ENCODE assay signal across 11 cellular contexts in genomic region chr4:173500841-173501591, GRCh38. TPM values are rescaled to one million over a fixed set of nuclear protein-coding genes. Genes with fewer than 3 reads are reported as not detected.
A peak's percentile ranks its signal among the peaks of the same experiment; 100 is the strongest.
DNase-seq lines count a peak whose midpoint lies in the region; ATAC-seq and TF ChIP-seq lines count a peak whose summit lies in the region.
"Had no signal": no experiment of that assay in that cellular context is flagged by ENCODE, and none has a peak within 500 bp of the region (broad histone marks: within the 10 kb centered on the region; RNA-seq: fewer than 3 reads in every experiment).

No MANE protein-coding gene starts in this region.

- H3K36me3 Mint-ChIP-seq in MCF 10A (ENCODE audit: insufficient read depth, unreplicated experiment): no peaks in the 10 kb centered on the region

- intact Hi-C loops in breast epithelium (cut with DNase I; ENCODE audit: low total_unique reads) (no loop called here), MCF 10A (cut with micrococcal nuclease) (loop anchor here (10.0 kb wide), 1 partner anchor 814 kb away; no protein-coding TSS in a partner anchor)

- DNase-seq in breast epithelium (ENCODE audit: low spot score in 2 of 2) (no peak), MCF 10A (ENCODE audit: unreplicated experiment) (no peak), astrocyte of the spinal cord (ENCODE audit: low read depth, low spot score) (no peak), lung (ENCODE audit: low spot score) (no peak), activated gamma-delta T cell treated with Interleukin-2 at 50 U/mL for 16 hours (no peak), NK-92 (lab: John Stamatoyannopoulos, UW; ENCODE audit: unreplicated experiment) (no peak)
- DNase-seq: NCI-H1105 had no signal

- CTCF ChIA-PET in MCF 10A (lab: Yijun Ruan, JAX): no interaction called here

- H3K9me3 ChIP-seq in breast epithelium: no peaks in the 10 kb centered on the region
- H3K9me3 ChIP-seq in lung (ENCODE audit: control insufficient read depth in 2 of 2, insufficient read depth in 1 of 2, low read length in 1 of 2): peaks cover 0 to 22% of the 10 kb centered on the region in 2 donors
- H3K9me3 ChIP-seq in thymus (ENCODE audit: control insufficient read depth): peaks cover 11% of the 10 kb centered on the region
- H3K9me3 ChIP-seq: adrenal gland had no signal

- 10 to 17% methylated on average over 48 of the region's 48 CpGs for WGBS in lung, 2 donors
- 16% methylated on average over 48 of the region's 48 CpGs for WGBS in thymus

- H3K4me1 Mint-ChIP-seq in MCF 10A (ENCODE audit: insufficient read depth, unreplicated experiment): no peaks in the 10 kb centered on the region

- H3K27me3 ChIP-seq in breast epithelium: peaks cover 0 to 38% of the 10 kb centered on the region in 2 donors
- peaks cover 34% of the 10 kb centered on the region for H3K27me3 ChIP-seq in lung (ENCODE audit: control insufficient read depth, insufficient read depth)
- peaks cover 52% of the 10 kb centered on the region for H3K27me3 ChIP-seq in thymus (ENCODE audit: control insufficient read depth, insufficient read depth)
- H3K27me3 ChIP-seq: BLaER1 had no signal

- no peak overlapping the region for H3K27ac Mint-ChIP-seq in MCF 10A (ENCODE audit: low read depth, unreplicated experiment)

- no peaks in the 10 kb centered on the region for H3K9me3 Mint-ChIP-seq in MCF 10A (ENCODE audit: unreplicated experiment)

- H3K4me1 ChIP-seq in breast epithelium (no peaks in the 10 kb centered on the region), lung (ENCODE audit: control insufficient read depth in 2 of 2, insufficient read depth in 2 of 2, low read length in 2 of 2) (peaks cover 0 to 6% of the 10 kb centered on the region in 2 donors), thymus (ENCODE audit: control insufficient read depth, insufficient read depth, low read length) (no peaks in the 10 kb centered on the region)
- H3K4me1 ChIP-seq: adrenal gland, BLaER1 had no signal

- H3K4me3 Mint-ChIP-seq in MCF 10A (ENCODE audit: unreplicated experiment): no peak overlapping the region

- in situ Hi-C loops in astrocyte of the spinal cord (cut with HindIII; ENCODE audit: low sequenced_read_pairs): no loop called here

- H3K36me3 ChIP-seq in breast epithelium: no peaks in the 10 kb centered on the region
- H3K36me3 ChIP-seq in lung (ENCODE audit: control insufficient read depth in 2 of 2, insufficient read depth in 2 of 2, low read length in 2 of 2): no peaks in the 10 kb centered on the region
- no peaks in the 10 kb centered on the region for H3K36me3 ChIP-seq in thymus (ENCODE audit: control insufficient read depth, insufficient read depth)
- H3K36me3 ChIP-seq: adrenal gland, BLaER1 had no signal

- H3K27me3 Mint-ChIP-seq in MCF 10A (ENCODE audit: insufficient read depth, unreplicated experiment): peaks cover 6% of the 10 kb centered on the region

- BruUV-seq in MCF 10A (replicated peaks; lab: Mats Ljungman, UMichigan): no TSS peak

- POLR2A ChIA-PET in MCF 10A (lab: Yijun Ruan, JAX): no interaction called here

- no peak for ATAC-seq in lung (ENCODE audit: insufficient read depth, low FRiP score)
- no peak for ATAC-seq in HG03469 (IDR thresholded peaks at IDR 0.05; ENCODE audit: unreplicated experiment)

- no peak for TF ChIP-seq POLR2A in breast epithelium (IDR thresholded peaks at IDR 0.05)

- peak overlapping the region in 2 of 3 donors; percentile 15 to 25 for H3K4me3 ChIP-seq in breast epithelium
- peak overlapping the region; percentile 25 for H3K4me3 ChIP-seq in astrocyte of the spinal cord (ENCODE audit: low read depth, low read length)
- H3K4me3 ChIP-seq in lung: peak overlapping the region; percentile 5
- peak overlapping the region; percentile 33 for H3K4me3 ChIP-seq in thymus (ENCODE audit: low read length)
- H3K4me3 ChIP-seq: BLaER1 had no signal

- TF ChIP-seq CTCF in breast epithelium (IDR thresholded peaks at IDR 0.05) (no peak), MCF 10A (IDR thresholded peaks at IDR 0.05; ENCODE audit: unreplicated experiment) (no peak), astrocyte of the spinal cord (IDR thresholded peaks at IDR 0.05; ENCODE audit: low read depth, low read length) (no peak), lung (IDR thresholded peaks at IDR 0.05; ENCODE audit: control extremely low read depth, extremely low read depth) (no peak)

- no peak overlapping the region for H3K27ac ChIP-seq in breast epithelium
- no peak overlapping the region for H3K27ac ChIP-seq in lung (ENCODE audit: low read depth in 1 of 2, low read length in 1 of 2)
- H3K27ac ChIP-seq in thymus (ENCODE audit: low read depth): no peak overlapping the region
- H3K27ac ChIP-seq: adrenal gland, BLaER1 had no signal

RNA-seq across cellular contexts. Expression of gene HAND2, which starts 29.0 kb away (rescaled TPM):
- 10 to 100 TPM; 10.5 to 29.6 (median 12.8) TPM for total RNA-seq in breast epithelium
- total RNA-seq in MCF 10A (2022): not detected in 2 replicates
- total RNA-seq in lung: under 1 TPM; 0.15 to 0.77 TPM
- under 1 TPM; 0.06 to 0.28 TPM for polyA plus RNA-seq in lung
- 1.2 TPM for polyA plus RNA-seq in thymus

Comparison
In these comparisons a context has a peak if more than half of its experiments do, and no peak if none do; other contexts are left out.
1. RNA of gene HAND2, which starts 29.0 kb away (total RNA-seq): 10.5 to 29.6 TPM in breast epithelium; 0.15 to 0.77 TPM in lung and not detected in MCF 10A; every median in the first group is over 4 times any median in the second.
2. Peak in every context shown above with its lines, with median percentiles within 50 percentile points of each other: H3K4me3 ChIP-seq.